1 cellular context compared by ENCODE assay signal in the genomic region with DNA sequence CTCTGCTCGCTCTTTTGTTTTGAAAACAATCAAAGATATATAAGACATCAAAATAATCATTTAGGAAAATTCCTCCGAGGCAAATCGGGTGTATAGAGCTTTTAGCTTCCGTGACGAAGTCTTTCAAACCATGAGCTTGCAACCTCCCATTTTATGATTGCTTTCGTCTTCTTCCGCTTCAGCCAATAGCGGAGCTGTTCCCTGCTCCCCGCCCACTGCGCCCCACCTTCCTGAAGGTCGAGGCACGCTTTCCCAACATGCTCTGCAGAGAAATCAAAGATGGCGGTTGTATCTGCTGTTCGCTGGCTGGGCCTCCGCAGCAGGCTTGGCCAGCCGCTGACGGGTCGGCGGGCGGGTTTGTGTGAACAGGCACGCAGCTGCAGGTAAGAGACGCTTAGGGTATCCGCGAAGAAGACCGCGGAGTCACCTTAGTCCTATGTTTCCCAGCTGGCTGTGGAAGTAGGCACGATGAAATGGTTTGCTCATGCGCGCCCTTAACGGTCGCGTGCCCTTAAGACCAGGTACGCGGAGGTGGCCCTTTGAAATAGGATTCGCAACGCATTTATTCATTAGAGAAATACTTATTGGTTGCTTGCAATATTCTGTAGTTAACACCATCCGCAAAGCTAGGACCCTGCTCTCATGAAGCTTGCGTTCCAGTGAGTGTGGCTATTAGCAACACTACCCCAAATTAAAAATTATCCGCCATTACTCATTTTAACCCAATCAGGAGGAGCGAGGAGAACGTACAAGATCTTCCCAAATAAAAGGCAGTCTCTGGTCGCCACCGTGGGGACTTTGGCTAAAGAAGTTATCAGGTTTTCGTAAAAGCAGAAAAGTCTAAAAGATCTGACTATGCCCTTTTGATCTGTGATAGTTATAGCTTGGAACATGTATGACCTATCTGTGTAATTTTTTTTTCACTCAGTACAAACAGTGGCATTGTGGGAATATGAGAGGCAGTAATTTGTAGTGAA.
A peak's percentile ranks its signal among the peaks of the same experiment; 100 is the strongest.
TF ChIP-seq lines count a peak whose summit lies in the region.

TSS of gene PTCD3 (plus strand) at position 267 of the 977 bp plus-strand sequence. CDS start at position 280, 13 bp downstream.

TF ChIP-seq in HEK293, 187 proteins besides CTCF, POLR2A, EP300 and RAD21 (continued from another document and continues in another):
- TF ChIP-seq ZNF518A (tag by site-specific recombination; conservative IDR thresholded peaks at IDR 0.05; ENCODE audit: low read depth), result no peak
- no peak for TF ChIP-seq ZNF416 (tag by site-specific recombination; IDR thresholded peaks at IDR 0.05)
- TF ChIP-seq ZSCAN16 (tag by site-specific recombination; IDR thresholded peaks at IDR 0.05), result no peak
- no peak for TF ChIP-seq ZNF184 (tag by site-specific recombination; IDR thresholded peaks at IDR 0.05)
- TF ChIP-seq KLF16 (tag by site-specific recombination; IDR thresholded peaks at IDR 0.05), result 0 out of 2 replicates have a peak, but pooled peaks have one; percentile 19
- no peak for TF ChIP-seq ZNF48 (tag by site-specific recombination; IDR thresholded peaks at IDR 0.05)
- TF ChIP-seq KLF8 (tag by site-specific recombination; IDR thresholded peaks at IDR 0.05), result no peak
- TF ChIP-seq ZNF366 (tag by site-specific recombination; conservative IDR thresholded peaks at IDR 0.05), result no peak
- TF ChIP-seq ZNF549 (tag by site-specific recombination; IDR thresholded peaks at IDR 0.05), result no peak
- no peak for TF ChIP-seq ZNF140 (tag by site-specific recombination; IDR thresholded peaks at IDR 0.05)
- peak; percentile 56; the same call in 1 of the 2 replicates for TF ChIP-seq ZXDB (tag by site-specific recombination; IDR thresholded peaks at IDR 0.05)
- TF ChIP-seq, protein P1, sequence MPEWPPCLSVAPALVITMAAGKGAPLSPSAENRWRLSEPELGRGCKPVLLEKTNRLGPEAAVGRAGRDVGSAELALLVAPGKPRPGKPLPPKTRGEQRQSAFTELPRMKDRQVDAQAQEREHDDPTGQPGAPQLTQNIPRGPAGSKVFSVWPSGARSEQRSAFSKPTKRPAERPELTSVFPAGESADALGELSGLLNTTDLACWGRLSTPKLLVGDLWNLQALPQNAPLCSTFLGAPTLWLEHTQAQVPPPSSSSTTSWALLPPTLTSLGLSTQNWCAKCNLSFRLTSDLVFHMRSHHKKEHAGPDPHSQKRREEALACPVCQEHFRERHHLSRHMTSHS (tag by site-specific recombination; IDR thresholded peaks at IDR 0.05), result no peak
- TF ChIP-seq ZNF610 (tag by site-specific recombination; IDR thresholded peaks at IDR 0.05; ENCODE audit: borderline replicate concordance), result no peak
- TF ChIP-seq ZNF112 (tag by site-specific recombination; IDR thresholded peaks at IDR 0.05), result no peak
- no peak for TF ChIP-seq ZNF174 (tag by site-specific recombination; IDR thresholded peaks at IDR 0.05)
- TF ChIP-seq OVOL3 (tag by site-specific recombination; IDR thresholded peaks at IDR 0.05), result no peak
- TF ChIP-seq ZNF624 (tag by site-specific recombination; IDR thresholded peaks at IDR 0.05), result no peak
- no peak for TF ChIP-seq ZEB2 (tag by site-specific recombination; IDR thresholded peaks at IDR 0.05)
- TF ChIP-seq ZNF114 (tag by site-specific recombination; IDR thresholded peaks at IDR 0.05), result no peak
- TF ChIP-seq ZNF404 (tag by site-specific recombination; IDR thresholded peaks at IDR 0.05), result no peak
- TF ChIP-seq, protein P2, sequence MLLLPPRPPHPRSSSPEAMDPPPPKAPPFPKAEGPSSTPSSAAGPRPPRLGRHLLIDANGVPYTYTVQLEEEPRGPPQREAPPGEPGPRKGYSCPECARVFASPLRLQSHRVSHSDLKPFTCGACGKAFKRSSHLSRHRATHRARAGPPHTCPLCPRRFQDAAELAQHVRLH (tag by site-specific recombination; IDR thresholded peaks at IDR 0.05), result no peak
- TF ChIP-seq ZBTB11 (tag by site-specific recombination; conservative IDR thresholded peaks at IDR 0.05; ENCODE audit: low read depth), result no peak
- no peak for TF ChIP-seq SCRT2 (tag by site-specific recombination; IDR thresholded peaks at IDR 0.05)
- TF ChIP-seq SP3 (tag by site-specific recombination; IDR thresholded peaks at IDR 0.05), result peak; percentile 93
- TF ChIP-seq ZBTB17 (tag by site-specific recombination; IDR thresholded peaks at IDR 0.05), result peak; percentile 79
- no peak for TF ChIP-seq ZNF521 (tag by site-specific recombination; IDR thresholded peaks at IDR 0.05)
- no peak for TF ChIP-seq ZNF664 (tag by site-specific recombination; IDR thresholded peaks at IDR 0.05)
- TF ChIP-seq ZNF426 (tag by site-specific recombination; IDR thresholded peaks at IDR 0.05), result no peak
- no peak for TF ChIP-seq ZSCAN4 (tag by site-specific recombination; IDR thresholded peaks at IDR 0.05)
- TF ChIP-seq MYNN (tag by site-specific recombination; IDR thresholded peaks at IDR 0.05; ENCODE audit: borderline replicate concordance), result no peak
- no peak for TF ChIP-seq SP7 (tag by site-specific recombination; IDR thresholded peaks at IDR 0.05)
- TF ChIP-seq ZBTB21 (tag by site-specific recombination; IDR thresholded peaks at IDR 0.05), result 0 out of 2 replicates have a peak, but pooled peaks have one; percentile 20
- peak; percentile 41; the same call in 1 of the 2 replicates for TF ChIP-seq ZFHX2 (tag by site-specific recombination; conservative IDR thresholded peaks at IDR 0.05)
- no peak for TF ChIP-seq HOXA7 (CRISPR knock-in tag; IDR thresholded peaks at IDR 0.05; ENCODE audit: borderline replicate concordance)
- TF ChIP-seq ZNF837 (tag by site-specific recombination; IDR thresholded peaks at IDR 0.05), result no peak
- no peak for TF ChIP-seq ZNF544 (tag by site-specific recombination; IDR thresholded peaks at IDR 0.05)
- TF ChIP-seq PRDM10 (tag by site-specific recombination; IDR thresholded peaks at IDR 0.05), result peak; percentile 100
- no peak for TF ChIP-seq ZNF792 (tag by site-specific recombination; IDR thresholded peaks at IDR 0.05)
- TF ChIP-seq ZNF274 (IDR thresholded peaks at IDR 0.05; ENCODE audit: low read length), result no peak
- TF ChIP-seq ZNF274 (tag by site-specific recombination; IDR thresholded peaks at IDR 0.05; ENCODE audit: borderline replicate concordance), result no peak
- no peak for TF ChIP-seq ZBTB6 (tag by site-specific recombination; IDR thresholded peaks at IDR 0.05)
- no peak for TF ChIP-seq ZNF747 (tag by site-specific recombination; IDR thresholded peaks at IDR 0.05)
